Comparison of ENCODE assay signal across 13 cellular contexts in genomic region chr1:113868387-113869083, GRCh38. TPM values are rescaled to one million over a fixed set of nuclear protein-coding genes. Genes with fewer than 3 reads are reported as not detected.
DNase-seq lines count a peak whose midpoint lies in the region; ATAC-seq and TF ChIP-seq lines count a peak whose summit lies in the region.
"Had no signal": no experiment of that assay in that cellular context is flagged by ENCODE, and none has a peak within 500 bp of the region (broad histone marks: within the 10 kb centered on the region; RNA-seq: fewer than 3 reads in every experiment).

No MANE protein-coding gene starts in this region.

- no peaks in the 10 kb centered on the region for H3K9me3 ChIP-seq in CD4-positive, alpha-beta T cell (ENCODE audit: control insufficient read depth, low read length)
- H3K9me3 ChIP-seq: esophagus muscularis mucosa, left lung had no signal

- H3K27ac ChIP-seq in CD4-positive, alpha-beta T cell (ENCODE audit: low read depth, low read length), result no peak overlapping the region
- H3K27ac ChIP-seq: esophagus muscularis mucosa, left lung had no signal

- no peak for DNase-seq in CD4-positive, alpha-beta T cell
- DNase-seq in HFFc6 (peak; percentile 67), iris pigment epithelial cell (ENCODE audit: low read depth) (peak; percentile 75), D341Med (ENCODE audit: low spot score) (no peak), NCI-H2081 (lab: John Stamatoyannopoulos, UW) (no peak), germinal center (ENCODE audit: low spot score) (no peak)
- peak; percentile 40 to 44 for DNase-seq in activated T-cell treated with anti-CD3 and anti-CD28 coated beads, Interleukin-2, amount 50 U/mL, for 48 hours
- DNase-seq: left lung, NCI-H345, T-helper 9 cell had no signal

- intact Hi-C loops in CD4-positive, alpha-beta T cell (cut with DNase I, micrococcal nuclease), result loop anchor here in 1 of 2 experiments (2.0 kb wide), 1 partner anchor 32 kb away; no protein-coding TSS in a partner anchor

- H3K9me3 Mint-ChIP-seq in CD4-positive, alpha-beta T cell, result no peaks in the 10 kb centered on the region
- H3K9me3 Mint-ChIP-seq in HFFc6, result no peaks in the 10 kb centered on the region

- H3K27ac Mint-ChIP-seq in CD4-positive, alpha-beta T cell, result peak overlapping the region; percentile 94
- peak overlapping the region; percentile 88 for H3K27ac Mint-ChIP-seq in HFFc6
- H3K27ac Mint-ChIP-seq: progenitor cell of endocrine pancreas had no signal

- peak overlapping the region; percentile 75 for H3K4me3 Mint-ChIP-seq in CD4-positive, alpha-beta T cell
- 0 out of 2 replicates have a peak overlapping the region, but pooled peaks have one; percentile 1 for H3K4me3 Mint-ChIP-seq in HFFc6

- no peak for TF ChIP-seq CTCF in CD4-positive, alpha-beta T cell (IDR thresholded peaks at IDR 0.05)
- TF ChIP-seq CTCF in HFFc6 (IDR thresholded peaks at IDR 0.05), result no peak

- POLR2A ChIA-PET in CD4-positive, alpha-beta T cell (lab: Charles Lee), result interaction anchor here (0.7 to 2.3 kb wide), 5 partner anchors 9 to 70 kb away, joined by 3 to 8 read pairs (median 3); partner anchors contain the start of genes AP4B1 and RSBN1

- H3K27me3 Mint-ChIP-seq in CD4-positive, alpha-beta T cell, result no peaks in the 10 kb centered on the region
- 0 out of 2 replicates have a peak, but pooled peaks cover 4% of the 10 kb centered on the region for H3K27me3 Mint-ChIP-seq in HFFc6 (ENCODE audit: insufficient read depth)
- H3K27me3 Mint-ChIP-seq: progenitor cell of endocrine pancreas had no signal

- peaks cover 67% of the 10 kb centered on the region for H3K4me1 Mint-ChIP-seq in CD4-positive, alpha-beta T cell (ENCODE audit: low read depth)
- H3K4me1 Mint-ChIP-seq in HFFc6 (ENCODE audit: low read depth), result peaks cover 53% of the 10 kb centered on the region

- H3K27me3 ChIP-seq in CD4-positive, alpha-beta T cell (ENCODE audit: control insufficient read depth, insufficient read depth, low read length), result no peaks in the 10 kb centered on the region
- H3K27me3 ChIP-seq: esophagus muscularis mucosa, left lung had no signal

- CTCF ChIA-PET in CD4-positive, alpha-beta T cell (lab: Charles Lee), result interaction anchor here (1.1 to 3.4 kb wide), 7 partner anchors 8 to 61 kb away, joined by 3 to 15 read pairs (median 4); partner anchors contain the start of genes AP4B1, DCLRE1B and HIPK1

- H3K36me3 Mint-ChIP-seq in CD4-positive, alpha-beta T cell (ENCODE audit: low read depth), result peaks cover 42% of the 10 kb centered on the region
- no peaks in the 10 kb centered on the region for H3K36me3 Mint-ChIP-seq in HFFc6 (ENCODE audit: low read depth)

- ATAC-seq in CD4-positive, alpha-beta T cell (ENCODE audit: poor library complexity), result no peak
- ATAC-seq in GM18870 (IDR thresholded peaks at IDR 0.05; ENCODE audit: unreplicated experiment), result no peak
- ATAC-seq: left lung had no signal

RNA-seq across cellular contexts. Expression of gene PTPN22, which starts 3.0 kb away (rescaled TPM):
- total RNA-seq in CD4-positive, alpha-beta T cell, result 10 to 100 TPM; 28.3 to 30.2 TPM
- total RNA-seq in HFFc6 (2021; fragmentation: NEBNext Ultra II Directional; extraction: Animal tissue kit (Norgen Biotek cat#: 25700)), result 1 to 10 TPM in 4 of 6 experiments, under 1 TPM in 2; 0.71 to 1.3 (median 1.0) TPM
- total RNA-seq: progenitor cell of endocrine pancreas had no signal

RNA-seq across cellular contexts. Expression of gene BCL2L15, which starts 18.8 kb away (rescaled TPM):
- 1 to 10 TPM; 1.2 to 1.5 TPM for total RNA-seq in CD4-positive, alpha-beta T cell
- under 1 TPM in 2 of 6 experiments, not detected in 4; 0.41 to 0.59 TPM for total RNA-seq in HFFc6 (2021; fragmentation: NEBNext Ultra II Directional; extraction: Animal tissue kit (Norgen Biotek cat#: 25700))

RNA-seq across cellular contexts. Expression of gene AP4B1, which starts 36.1 kb away (rescaled TPM):
- total RNA-seq in CD4-positive, alpha-beta T cell, result 10 to 100 TPM; 44.1 to 48.0 TPM
- 10 to 100 TPM; 12.6 to 14.0 (median 13.3) TPM for total RNA-seq in HFFc6 (2021; fragmentation: NEBNext Ultra II Directional; extraction: Animal tissue kit (Norgen Biotek cat#: 25700))

RNA-seq across cellular contexts. Expression of gene DCLRE1B, which starts 36.6 kb away (rescaled TPM):
- total RNA-seq in CD4-positive, alpha-beta T cell, result 1 to 10 TPM; 6.4 to 6.8 TPM
- 1 to 10 TPM; 5.7 to 9.9 (median 8.8) TPM for total RNA-seq in HFFc6 (2021; fragmentation: NEBNext Ultra II Directional; extraction: Animal tissue kit (Norgen Biotek cat#: 25700))

RNA-seq across cellular contexts. Expression of gene RSBN1, which starts 56.3 kb away (rescaled TPM):
- 10 to 100 TPM; 44.2 to 44.6 TPM for total RNA-seq in CD4-positive, alpha-beta T cell
- 10 to 100 TPM in 3 of 6 experiments, 1 to 10 TPM in 3; 9.0 to 11.5 (median 10.0) TPM for total RNA-seq in HFFc6 (2021; fragmentation: NEBNext Ultra II Directional; extraction: Animal tissue kit (Norgen Biotek cat#: 25700))

Comparison
In these comparisons a context has a peak if more than half of its experiments do, and no peak if none do; other contexts are left out.
1. DNase-seq: peak in HFFc6 (single experiment), activated T-cell treated with anti-CD3 and anti-CD28 coated beads, Interleukin-2, amount 50 U/mL, for 48 hours (2 of 2) and iris pigment epithelial cell (single experiment); none in CD4-positive, alpha-beta T cell (0 of 10), D341Med (single experiment), NCI-H2081 (0 of 2) and germinal center (single experiment).
2. RNA of gene PTPN22, which starts 3.0 kb away (total RNA-seq): 28.3 to 30.2 TPM in CD4-positive, alpha-beta T cell; 0.71 to 1.3 TPM in HFFc6; every median in the first group is over 10 times any median in the second.